In the genomic region with DNA sequence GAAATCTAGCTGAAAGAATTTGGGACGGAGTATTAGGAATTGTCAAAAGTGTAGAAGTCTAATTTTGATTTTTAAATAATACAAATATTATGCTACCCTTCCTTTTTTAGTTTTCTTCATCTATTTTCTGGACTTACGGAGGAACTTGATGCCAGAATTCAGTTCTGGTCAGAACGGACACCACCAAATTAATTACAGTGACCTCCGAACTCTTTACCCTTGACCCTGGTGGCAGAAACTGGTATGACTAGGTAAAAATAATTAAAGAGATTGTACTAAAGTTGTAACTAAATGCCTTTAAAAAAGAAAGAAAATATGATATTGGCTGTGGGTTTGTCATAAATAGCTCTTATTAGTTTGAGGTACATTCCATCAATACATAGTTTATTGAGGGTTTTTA, we compare ENCODE assay signal across 21 cellular contexts.
DNase-seq lines count a peak whose midpoint lies in the region; TF ChIP-seq lines count a peak whose summit lies in the region.
"Had no signal": no experiment of that assay in that cellular context is flagged by ENCODE, and none has a peak within 500 bp of the region (broad histone marks: within the 10 kb centered on the region; RNA-seq: fewer than 3 reads in every experiment).

No MANE protein-coding gene starts in this region.

- no peak overlapping the region for H2BK12ac ChIP-seq in H9 (ENCODE audit: insufficient read length, low read depth, low read length)

- no peak overlapping the region for H2BK5ac ChIP-seq in H9 (ENCODE audit: insufficient read length, low read length)

- H2AFZ ChIP-seq in H9 (ENCODE audit: low read length) = no peak overlapping the region
- no peak overlapping the region for H2AFZ ChIP-seq in GM23248

- H3K27ac Mint-ChIP-seq in H9 = no peak overlapping the region
- no peak overlapping the region for H3K27ac Mint-ChIP-seq in chondrocyte (ENCODE audit: unreplicated experiment)
- no peak overlapping the region for H3K27ac Mint-ChIP-seq in neural crest cell (ENCODE audit: unreplicated experiment)
- H3K27ac Mint-ChIP-seq: activated CD4-positive, alpha-beta T cell treated with anti-CD3 and anti-CD28 coated beads for 36 hours had no signal

- no peaks in the 10 kb centered on the region for H3K23me2 ChIP-seq in H9 (ENCODE audit: insufficient read length, low read depth, low read length, poor library complexity, severe bottlenecking)

- H4K20me1 ChIP-seq in H9 (ENCODE audit: control insufficient read depth, insufficient read depth, insufficient read length) = no peaks in the 10 kb centered on the region
- H4K20me1 ChIP-seq in GM23248 (ENCODE audit: insufficient read depth) = no peaks in the 10 kb centered on the region
- H4K20me1 ChIP-seq: BLaER1 had no signal

- no peak overlapping the region for H3T11ph ChIP-seq in H9 (ENCODE audit: low read length)

- H4K8ac ChIP-seq in H9 (replicated peaks; ENCODE audit: insufficient read length, low read depth, low read length) = no peak overlapping the region

- H4K91ac ChIP-seq in H9 (ENCODE audit: insufficient read length, low read depth, low read length) = no peak overlapping the region

- no peak overlapping the region for H3K56ac ChIP-seq in H9 (ENCODE audit: insufficient read length, low read depth, low read length)

- WGBS in H9 (ENCODE audit: extremely low coverage, insufficient read length, low lambda C conversion rate) = no CpG with 5 or more reads among the region's 4 CpGs
- 32 to 34% methylated on average over 4 of the region's 4 CpGs for WGBS in GM23248 (ENCODE audit: low coverage in 1 of 2, low lambda C conversion rate in 2 of 2, missing lambda C conversion rate in 2 of 2), 2 experiments

- no peaks in the 10 kb centered on the region for H3F3A ChIP-seq in GM23248 (ENCODE audit: insufficient read depth)

- H3K23ac ChIP-seq in H9 (ENCODE audit: insufficient read length, low read depth, low read length) = no peak overlapping the region

- no peak overlapping the region for H3K4me3 Mint-ChIP-seq in H9
- no peak overlapping the region for H3K4me3 Mint-ChIP-seq in chondrocyte (ENCODE audit: unreplicated experiment)
- no peak overlapping the region for H3K4me3 Mint-ChIP-seq in neural crest cell
- H3K4me3 Mint-ChIP-seq: activated CD4-positive, alpha-beta T cell treated with anti-CD3 and anti-CD28 coated beads for 36 hours had no signal

- H3K27me3 ChIP-seq in H9 (ENCODE audit: insufficient read depth, low read length) (no peaks in the 10 kb centered on the region), GM23248 (replicated peaks; ENCODE audit: insufficient read depth) (no peaks in the 10 kb centered on the region), HAP-1 (ENCODE audit: low read depth) (no peaks in the 10 kb centered on the region)
- H3K27me3 ChIP-seq: BLaER1, left lung, SJSA1, suprapubic skin had no signal

- no peak overlapping the region for H2BK15ac ChIP-seq in H9 (ENCODE audit: low read depth, low read length)

- H3K9me3 Mint-ChIP-seq in H9 (peaks cover 14 to 17% of the 10 kb centered on the region in 2 experiments), chondrocyte (ENCODE audit: low read depth) (peaks cover 12% of the 10 kb centered on the region), neural crest cell (peaks cover 7% of the 10 kb centered on the region)

- H3K4ac ChIP-seq in H9 (ENCODE audit: low read depth, low read length) = no peak overlapping the region

- H3K4me1 Mint-ChIP-seq in H9 = peaks cover 22 to 28% of the 10 kb centered on the region in 2 experiments
- no peaks in the 10 kb centered on the region for H3K4me1 Mint-ChIP-seq in chondrocyte (ENCODE audit: low read depth)
- H3K4me1 Mint-ChIP-seq in neural crest cell = peaks cover 12% of the 10 kb centered on the region
- H3K4me1 Mint-ChIP-seq: activated CD4-positive, alpha-beta T cell treated with anti-CD3 and anti-CD28 coated beads for 36 hours had no signal

- no peak overlapping the region for H4K5ac ChIP-seq in H9 (ENCODE audit: insufficient read length, low read depth, low read length)

- no peaks in the 10 kb centered on the region for H3K79me2 ChIP-seq in H9 (ENCODE audit: insufficient read depth, low read length)
- no peaks in the 10 kb centered on the region for H3K79me2 ChIP-seq in GM23248 (ENCODE audit: insufficient read depth)

- H3K9me3 ChIP-seq in H9 (ENCODE audit: control insufficient read depth, low read depth, low read length) = no peaks in the 10 kb centered on the region
- H3K9me3 ChIP-seq in GM23248 (ENCODE audit: low read depth) = no peaks in the 10 kb centered on the region
- H3K9me3 ChIP-seq in HAP-1 = no peaks in the 10 kb centered on the region
- H3K9me3 ChIP-seq: BLaER1, left lung, SJSA1, suprapubic skin had no signal

- TF ChIP-seq CTCF in C4-2B (conservative IDR thresholded peaks at IDR 0.05) = peak; percentile 30
- peak; percentile 63 for TF ChIP-seq CTCF in H9 (conservative IDR thresholded peaks at IDR 0.05)
- peak; percentile 38 for TF ChIP-seq CTCF in chondrocyte (IDR thresholded peaks at IDR 0.05)
- TF ChIP-seq CTCF in neural crest cell (conservative IDR thresholded peaks at IDR 0.05) = peak; percentile 54
- TF ChIP-seq CTCF in GM10266 (IDR thresholded peaks at IDR 0.05; ENCODE audit: control insufficient read depth, insufficient read depth, low read depth, missing control alignments) = no peak

- H3K18ac ChIP-seq in H9 (ENCODE audit: insufficient read length, low read depth, low read length) = no peak overlapping the region

- DNase-seq in H9 (no peak), chondrocyte (ENCODE audit: low spot score) (no peak), neural crest cell (ENCODE audit: low read depth, low spot score) (no peak), GM23248 (no peak), HAP-1 (ENCODE audit: low spot score in 2 of 2) (no peak), GM10266 (ENCODE audit: extremely low spot score) (no peak)
- DNase-seq in stimulated activated CD4-positive, alpha-beta T cell treated with anti-CD3 and anti-CD28 coated beads, Interleukin-4, amount 100 ng/mL, for 4 hours = no peak
- DNase-seq: activated CD4-positive, alpha-beta T cell treated with anti-CD3 and anti-CD28 coated beads for 36 hours; activated effector memory CD4-positive, alpha-beta T cell treated with anti-CD3 and anti-CD28 coated beads, Interleukin-2, amount 50 U/mL, for 16 hours; amygdala; IMR-90; left lung; NCI-H2081; NCI-H524; OCI-M1; stimulated activated CD4-positive, alpha-beta T cell treated with anti-CD3 and anti-CD28 coated beads, Interleukin-4, amount 100 ng/mL, for 24 hours; stimulated activated CD8-positive, alpha-beta memory T cell treated with anti-CD3 and anti-CD28 coated beads, Interleukin-4, amount 100 ng/mL, for 48 hours had no signal

- no peaks in the 10 kb centered on the region for H3K36me3 ChIP-seq in GM23248 (ENCODE audit: low read depth)
- H3K36me3 ChIP-seq in HAP-1 (replicated peaks) = no peaks in the 10 kb centered on the region
- H3K36me3 ChIP-seq: BLaER1, left lung, SJSA1, suprapubic skin had no signal

- H3K36me3 Mint-ChIP-seq in H9 (ENCODE audit: insufficient read depth in 1 of 3, low read depth in 3 of 3) (peaks cover 0 to 15% (median 6%) of the 10 kb centered on the region in 3 experiments; a peak in 3 of 7 replicates), chondrocyte (ENCODE audit: low read depth) (peaks cover 1% of the 10 kb centered on the region), neural crest cell (ENCODE audit: low read depth) (no peaks in the 10 kb centered on the region)

- H3K9me2 ChIP-seq in GM23248 (ENCODE audit: insufficient read depth) = no peaks in the 10 kb centered on the region

- H3K4me2 ChIP-seq in H9 (ENCODE audit: insufficient read depth, insufficient read length, low read length) = no peak overlapping the region
- no peak overlapping the region for H3K4me2 ChIP-seq in GM23248 (ENCODE audit: unreplicated experiment)
- H3K4me2 ChIP-seq: BLaER1 had no signal

- in situ Hi-C loops in GM23248 (cut with MboI) (no loop called here), HAP-1 (cut with MboI; ENCODE audit: low sequenced_read_pairs) (no loop called here)

- H3K14ac ChIP-seq in H9 (ENCODE audit: insufficient read depth, low read length) = no peak overlapping the region

- H3K9ac ChIP-seq in H9 (ENCODE audit: extremely low read depth, insufficient read length, low read length) (no peak overlapping the region), GM23248 (no peak overlapping the region)
- H3K9ac ChIP-seq: BLaER1 had no signal

- no peaks in the 10 kb centered on the region for H3K79me1 ChIP-seq in H9 (ENCODE audit: insufficient read depth, low read depth, low read length, poor library complexity, severe bottlenecking)

- no peak overlapping the region for H3K4me3 ChIP-seq in GM23248
- no peak overlapping the region for H3K4me3 ChIP-seq in HAP-1
- H3K4me3 ChIP-seq: BLaER1, left lung, SJSA1, suprapubic skin had no signal

- H2BK20ac ChIP-seq in H9 (ENCODE audit: low read depth, low read length, poor library complexity, severe bottlenecking) = no peak overlapping the region

- H3K4me1 ChIP-seq in H9 (ENCODE audit: insufficient read depth, low read length) (no peaks in the 10 kb centered on the region; the same call in 1 of the 2 replicates), GM23248 (ENCODE audit: insufficient read depth) (no peaks in the 10 kb centered on the region), HAP-1 (peaks cover 7% of the 10 kb centered on the region)
- H3K4me1 ChIP-seq: BLaER1, left lung, SJSA1, suprapubic skin had no signal

- no peak overlapping the region for H2BK120ac ChIP-seq in H9 (ENCODE audit: low read depth, low read length, poor library complexity, severe bottlenecking)

- H3K27me3 Mint-ChIP-seq in H9 (ENCODE audit: low read depth) = peaks cover 3% of the 10 kb centered on the region; the same call in 1 of the 2 replicates
- no peaks in the 10 kb centered on the region for H3K27me3 Mint-ChIP-seq in chondrocyte (ENCODE audit: low read depth)
- no peaks in the 10 kb centered on the region for H3K27me3 Mint-ChIP-seq in neural crest cell (ENCODE audit: low read depth)
- H3K27me3 Mint-ChIP-seq: activated CD4-positive, alpha-beta T cell treated with anti-CD3 and anti-CD28 coated beads for 36 hours had no signal

- no peak overlapping the region for H3K27ac ChIP-seq in C4-2B
- no peak overlapping the region for H3K27ac ChIP-seq in H9 (ENCODE audit: insufficient read length, low read depth, low read length)
- no peak overlapping the region for H3K27ac ChIP-seq in GM23248
- H3K27ac ChIP-seq: BLaER1, left lung, SJSA1, suprapubic skin had no signal

- no peak overlapping the region for H2AK5ac ChIP-seq in H9 (ENCODE audit: insufficient read length, low read length)
